Comparison of ENCODE assay signal across 8 cellular contexts in the genomic region with DNA sequence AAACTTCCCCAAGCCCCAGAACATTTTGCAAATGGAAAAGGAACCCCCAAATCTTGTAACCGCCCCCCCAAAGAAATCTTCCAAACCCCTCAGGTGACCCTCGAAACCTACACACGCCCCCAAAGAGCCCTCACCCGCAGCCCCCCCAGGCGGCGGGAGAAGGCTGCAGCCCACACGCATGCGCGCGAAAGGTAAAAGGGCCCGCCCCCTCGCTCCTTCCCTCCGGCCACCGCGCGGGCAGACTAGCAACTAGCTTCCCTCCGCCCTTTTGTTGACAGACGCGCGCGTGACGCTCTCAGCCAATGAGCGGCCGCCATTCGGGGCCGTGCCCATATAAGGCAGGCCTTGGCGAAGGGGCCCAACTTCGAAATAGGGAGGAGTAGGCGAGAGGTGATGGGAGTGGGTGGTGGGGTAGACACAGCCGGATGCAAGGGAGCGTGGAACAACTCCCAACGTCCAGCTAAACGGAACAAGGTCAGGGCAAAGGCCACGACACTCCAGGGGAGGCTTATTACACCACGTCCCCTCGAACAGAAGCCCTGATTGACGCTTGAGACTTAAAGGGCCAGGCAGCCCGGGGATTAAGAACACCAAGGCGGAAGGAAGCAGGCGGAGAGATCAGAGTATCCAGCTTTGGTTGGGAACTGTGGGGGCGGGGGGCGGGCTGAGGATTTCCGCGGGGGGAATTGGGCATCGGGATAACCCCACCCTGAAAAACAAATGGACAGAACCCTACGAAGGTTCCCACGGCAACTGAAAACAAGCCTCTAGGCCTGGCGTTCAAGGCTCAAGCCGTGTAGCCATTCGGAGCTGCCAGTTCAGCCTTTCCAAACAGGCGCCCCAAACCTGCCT. TPM values are rescaled to one million over a fixed set of nuclear protein-coding genes. Genes with fewer than 3 reads are reported as not detected.
DNase-seq lines count a peak whose midpoint lies in the region; ATAC-seq, FAIRE-seq and TF ChIP-seq lines count a peak whose summit lies in the region.

No MANE protein-coding gene starts in this region.

- peaks cover 6 to 9% of the 10 kb centered on the region in 2 donors for H3K4me1 ChIP-seq in kidney (ENCODE audit: control insufficient read depth in 1 of 2, insufficient read depth in 1 of 2, low read depth in 1 of 2, low read length in 2 of 2)

- TF ChIP-seq CTCF in choroid plexus epithelial cell (conservative IDR thresholded peaks at IDR 0.05; ENCODE audit: low read depth, low read length): peak; percentile 36
- no peak for TF ChIP-seq CTCF in kidney (IDR thresholded peaks at IDR 0.05; ENCODE audit: borderline replicate concordance, extremely low read depth, insufficient read depth)

- no peaks in the 10 kb centered on the region for H3K27me3 Mint-ChIP-seq in activated CD4-positive, alpha-beta T cell treated with anti-CD3 and anti-CD28 coated beads for 36 hours

- peaks cover 40% of the 10 kb centered on the region for H3K4me1 Mint-ChIP-seq in activated CD4-positive, alpha-beta T cell treated with anti-CD3 and anti-CD28 coated beads for 36 hours

- POLR2A ChIA-PET in activated CD4-positive, alpha-beta T cell treated with anti-CD3 and anti-CD28 coated beads for 36 hours (lab: Charles Lee): interaction anchor here (0.5 to 2.6 kb wide), 14 partner anchors 10 to 827 kb away, joined by 3 to 25 read pairs (median 4); a partner anchor contains a TSS

- peak overlapping the region; percentile 66 for H3K4me3 ChIP-seq in choroid plexus epithelial cell (ENCODE audit: low read depth, low read length)
- H3K4me3 ChIP-seq in kidney (ENCODE audit: low read length in 2 of 2): peak overlapping the region; percentile 84 to 88

- ATAC-seq in HG03439 (IDR thresholded peaks at IDR 0.05; ENCODE audit: unreplicated experiment): peak; percentile 90
- ATAC-seq in activated CD4-positive, alpha-beta T cell treated with anti-CD3 and anti-CD28 coated beads for 36 hours: peak; percentile 97

- intact Hi-C loops in activated CD4-positive, alpha-beta T cell treated with anti-CD3 and anti-CD28 coated beads for 36 hours (cut with DNase I, micrococcal nuclease): loop anchor here (1.0 to 5.0 kb wide), 18 partner anchors 13 to 885 kb away; a partner anchor contains a TSS
- intact Hi-C loops in kidney (cut with DNase I): no loop called here

- H3K36me3 ChIP-seq in kidney (ENCODE audit: control insufficient read depth in 1 of 2, insufficient read depth in 2 of 2, low read length in 2 of 2): peaks cover 0 to 2% of the 10 kb centered on the region in 2 donors

- no peaks in the 10 kb centered on the region for H3K9me3 Mint-ChIP-seq in activated CD4-positive, alpha-beta T cell treated with anti-CD3 and anti-CD28 coated beads for 36 hours (ENCODE audit: low read depth)

- H3K4me3 Mint-ChIP-seq in activated CD4-positive, alpha-beta T cell treated with anti-CD3 and anti-CD28 coated beads for 36 hours: peak overlapping the region; percentile 93

- peak overlapping the region; percentile 94 for H3K27ac Mint-ChIP-seq in activated CD4-positive, alpha-beta T cell treated with anti-CD3 and anti-CD28 coated beads for 36 hours

- H3K27ac ChIP-seq in kidney (ENCODE audit: low read depth in 2 of 2, low read length in 2 of 2): peak overlapping the region; percentile 88 to 92

- FAIRE-seq in kidney (lab: Jason Lieb, UNC): peak; percentile 98

- CTCF ChIA-PET in activated CD4-positive, alpha-beta T cell treated with anti-CD3 and anti-CD28 coated beads for 36 hours (lab: Charles Lee): interaction anchor here (0.6 to 5.3 kb wide), 13 partner anchors 12 to 232 kb away, joined by 3 to 75 read pairs (median 4); a partner anchor contains a TSS

- no peaks in the 10 kb centered on the region for H3K9me3 ChIP-seq in kidney (ENCODE audit: control insufficient read depth in 1 of 2, low read length in 2 of 2)

- DNase-seq in Ammon's horn (ENCODE audit: low spot score): peak; percentile 99
- DNase-seq in GM19238 (ENCODE audit: insufficient read length, low spot score): peak; percentile 99
- DNase-seq in NCI-H510A treated with DMSO at 0.1 percent for 48 hours (lab: John Stamatoyannopoulos, UW): peak; percentile 99
- peak; percentile 99 for DNase-seq in activated CD4-positive, alpha-beta T cell treated with anti-CD3 and anti-CD28 coated beads for 36 hours
- DNase-seq in choroid plexus epithelial cell (ENCODE audit: low read depth): peak; percentile 100
- DNase-seq in kidney: peak; percentile 100
- peak; percentile 92 to 95 for DNase-seq in stimulated activated CD4-positive, alpha-beta T cell treated with anti-CD3 and anti-CD28 coated beads, Interleukin-15, amount 100 ng/mL, for 1 hour (ENCODE audit: low read depth in 1 of 2, low spot score in 1 of 2)

- H3K36me3 Mint-ChIP-seq in activated CD4-positive, alpha-beta T cell treated with anti-CD3 and anti-CD28 coated beads for 36 hours (ENCODE audit: low read depth): peaks cover 31% of the 10 kb centered on the region

- H3K9ac ChIP-seq in kidney (ENCODE audit: low read length in 2 of 2): peak overlapping the region; percentile 93

RNA-seq across cellular contexts. Expression of a gene that starts 13.3 kb away (rescaled TPM):
- 10 to 100 TPM; 32.3 to 43.3 TPM for total RNA-seq in activated CD4-positive, alpha-beta T cell treated with anti-CD3 and anti-CD28 coated beads for 36 hours
- total RNA-seq in kidney: 16.6 TPM
- polyA plus RNA-seq in kidney (ENCODE audit: insufficient read depth, low read depth, low replicate concordance): 6.5 TPM

RNA-seq across cellular contexts. Expression of a gene that starts 15.9 kb away (rescaled TPM):
- not detected for total RNA-seq in activated CD4-positive, alpha-beta T cell treated with anti-CD3 and anti-CD28 coated beads for 36 hours
- total RNA-seq in kidney: not detected
- not detected for polyA plus RNA-seq in kidney (ENCODE audit: insufficient read depth, low read depth, low replicate concordance)

RNA-seq across cellular contexts. Expression of a gene that starts 24.9 kb away (rescaled TPM):
- total RNA-seq in activated CD4-positive, alpha-beta T cell treated with anti-CD3 and anti-CD28 coated beads for 36 hours: 10 to 100 TPM; 17.3 to 18.7 TPM
- 8.0 TPM for total RNA-seq in kidney
- polyA plus RNA-seq in kidney (ENCODE audit: insufficient read depth, low read depth, low replicate concordance): 6.8 TPM

RNA-seq across cellular contexts. Expression of a gene that starts 25.6 kb away (rescaled TPM):
- 100 to 1,000 TPM; 619 to 839 TPM for total RNA-seq in activated CD4-positive, alpha-beta T cell treated with anti-CD3 and anti-CD28 coated beads for 36 hours
- 252 TPM for total RNA-seq in kidney
- polyA plus RNA-seq in kidney (ENCODE audit: insufficient read depth, low read depth, low replicate concordance): 358 TPM

RNA-seq across cellular contexts. Expression of a gene that starts 49.3 kb away (rescaled TPM):
- total RNA-seq in activated CD4-positive, alpha-beta T cell treated with anti-CD3 and anti-CD28 coated beads for 36 hours: 1 to 10 TPM; 4.5 to 5.9 TPM
- 3.3 TPM for total RNA-seq in kidney
- 0.65 TPM for polyA plus RNA-seq in kidney (ENCODE audit: insufficient read depth, low read depth, low replicate concordance)

Comparison
In these comparisons a context has a peak if more than half of its experiments do, and no peak if none do; other contexts are left out.
1. Peak in every context shown above with its lines: DNase-seq, ATAC-seq, H3K4me3 ChIP-seq and H3K27ac ChIP-seq.